ENCODE assay signal across 1 cellular context in the genomic region with DNA sequence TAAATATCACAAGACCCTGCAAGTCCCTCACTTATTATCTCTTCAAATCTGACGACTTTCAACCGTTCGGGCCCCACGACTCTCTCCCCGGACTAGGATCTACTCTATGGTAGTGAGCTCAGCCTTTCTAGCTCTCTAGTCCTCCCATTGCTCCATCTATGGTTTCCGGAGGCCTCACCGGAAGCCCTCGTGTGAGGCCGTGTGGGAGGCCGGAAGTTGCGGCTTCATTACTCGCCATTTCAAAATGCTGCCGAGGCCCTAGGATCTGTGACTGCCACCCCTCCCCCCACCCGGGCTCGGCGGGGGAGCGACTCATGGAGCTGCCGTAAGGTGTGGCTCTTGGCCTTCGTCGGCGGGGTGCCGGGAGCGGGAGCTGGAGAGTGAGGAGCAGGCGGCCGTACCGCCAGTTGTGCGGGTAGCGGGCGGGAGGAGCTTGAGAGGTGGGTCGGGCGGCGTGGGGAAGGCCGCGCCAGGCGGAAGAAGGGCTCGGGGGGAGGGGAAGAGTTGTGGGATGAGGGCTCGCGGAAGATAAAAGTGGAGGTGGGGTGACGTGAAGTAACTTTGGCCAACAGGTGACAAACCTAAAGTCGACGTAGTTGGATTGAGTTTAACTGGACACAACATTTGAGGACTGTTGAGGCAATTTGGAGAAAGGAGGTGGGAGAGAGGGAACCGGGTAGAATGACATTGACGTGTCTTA.
TF ChIP-seq lines count a peak whose summit lies in the region.

A gene with protein sequence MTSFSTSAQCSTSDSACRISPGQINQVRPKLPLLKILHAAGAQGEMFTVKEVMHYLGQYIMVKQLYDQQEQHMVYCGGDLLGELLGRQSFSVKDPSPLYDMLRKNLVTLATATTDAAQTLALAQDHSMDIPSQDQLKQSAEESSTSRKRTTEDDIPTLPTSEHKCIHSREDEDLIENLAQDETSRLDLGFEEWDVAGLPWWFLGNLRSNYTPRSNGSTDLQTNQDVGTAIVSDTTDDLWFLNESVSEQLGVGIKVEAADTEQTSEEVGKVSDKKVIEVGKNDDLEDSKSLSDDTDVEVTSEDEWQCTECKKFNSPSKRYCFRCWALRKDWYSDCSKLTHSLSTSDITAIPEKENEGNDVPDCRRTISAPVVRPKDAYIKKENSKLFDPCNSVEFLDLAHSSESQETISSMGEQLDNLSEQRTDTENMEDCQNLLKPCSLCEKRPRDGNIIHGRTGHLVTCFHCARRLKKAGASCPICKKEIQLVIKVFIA (plus strand): TSS at position 227 of the 700 bp plus-strand sequence. CDS start 9,113 bp downstream, outside the sequence.

TF ChIP-seq in GM12878, 131 proteins besides CTCF, POLR2A, EP300 and RAD21 (continued from another document and continues in another):
- TF ChIP-seq, protein P1, sequence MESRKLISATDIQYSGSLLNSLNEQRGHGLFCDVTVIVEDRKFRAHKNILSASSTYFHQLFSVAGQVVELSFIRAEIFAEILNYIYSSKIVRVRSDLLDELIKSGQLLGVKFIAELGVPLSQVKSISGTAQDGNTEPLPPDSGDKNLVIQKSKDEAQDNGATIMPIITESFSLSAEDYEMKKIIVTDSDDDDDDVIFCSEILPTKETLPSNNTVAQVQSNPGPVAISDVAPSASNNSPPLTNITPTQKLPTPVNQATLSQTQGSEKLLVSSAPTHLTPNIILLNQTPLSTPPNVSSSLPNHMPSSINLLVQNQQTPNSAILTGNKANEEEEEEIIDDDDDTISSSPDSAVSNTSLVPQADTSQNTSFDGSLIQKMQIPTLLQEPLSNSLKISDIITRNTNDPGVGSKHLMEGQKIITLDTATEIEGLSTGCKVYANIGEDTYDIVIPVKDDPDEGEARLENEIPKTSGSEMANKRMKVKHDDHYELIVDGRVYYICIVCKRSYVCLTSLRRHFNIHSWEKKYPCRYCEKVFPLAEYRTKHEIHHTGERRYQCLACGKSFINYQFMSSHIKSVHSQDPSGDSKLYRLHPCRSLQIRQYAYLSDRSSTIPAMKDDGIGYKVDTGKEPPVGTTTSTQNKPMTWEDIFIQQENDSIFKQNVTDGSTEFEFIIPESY (IDR thresholded peaks at IDR 0.05) = 0 out of 2 replicates have a peak, but pooled peaks have one; percentile 36
- TF ChIP-seq, protein P2, sequence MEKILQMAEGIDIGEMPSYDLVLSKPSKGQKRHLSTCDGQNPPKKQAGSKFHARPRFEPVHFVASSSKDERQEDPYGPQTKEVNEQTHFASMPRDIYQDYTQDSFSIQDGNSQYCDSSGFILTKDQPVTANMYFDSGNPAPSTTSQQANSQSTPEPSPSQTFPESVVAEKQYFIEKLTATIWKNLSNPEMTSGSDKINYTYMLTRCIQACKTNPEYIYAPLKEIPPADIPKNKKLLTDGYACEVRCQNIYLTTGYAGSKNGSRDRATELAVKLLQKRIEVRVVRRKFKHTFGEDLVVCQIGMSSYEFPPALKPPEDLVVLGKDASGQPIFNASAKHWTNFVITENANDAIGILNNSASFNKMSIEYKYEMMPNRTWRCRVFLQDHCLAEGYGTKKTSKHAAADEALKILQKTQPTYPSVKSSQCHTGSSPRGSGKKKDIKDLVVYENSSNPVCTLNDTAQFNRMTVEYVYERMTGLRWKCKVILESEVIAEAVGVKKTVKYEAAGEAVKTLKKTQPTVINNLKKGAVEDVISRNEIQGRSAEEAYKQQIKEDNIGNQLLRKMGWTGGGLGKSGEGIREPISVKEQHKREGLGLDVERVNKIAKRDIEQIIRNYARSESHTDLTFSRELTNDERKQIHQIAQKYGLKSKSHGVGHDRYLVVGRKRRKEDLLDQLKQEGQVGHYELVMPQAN (conservative IDR thresholded peaks at IDR 0.05) = peak; percentile 58; the same call in 1 of the 2 replicates
- TF ChIP-seq, protein P3, sequence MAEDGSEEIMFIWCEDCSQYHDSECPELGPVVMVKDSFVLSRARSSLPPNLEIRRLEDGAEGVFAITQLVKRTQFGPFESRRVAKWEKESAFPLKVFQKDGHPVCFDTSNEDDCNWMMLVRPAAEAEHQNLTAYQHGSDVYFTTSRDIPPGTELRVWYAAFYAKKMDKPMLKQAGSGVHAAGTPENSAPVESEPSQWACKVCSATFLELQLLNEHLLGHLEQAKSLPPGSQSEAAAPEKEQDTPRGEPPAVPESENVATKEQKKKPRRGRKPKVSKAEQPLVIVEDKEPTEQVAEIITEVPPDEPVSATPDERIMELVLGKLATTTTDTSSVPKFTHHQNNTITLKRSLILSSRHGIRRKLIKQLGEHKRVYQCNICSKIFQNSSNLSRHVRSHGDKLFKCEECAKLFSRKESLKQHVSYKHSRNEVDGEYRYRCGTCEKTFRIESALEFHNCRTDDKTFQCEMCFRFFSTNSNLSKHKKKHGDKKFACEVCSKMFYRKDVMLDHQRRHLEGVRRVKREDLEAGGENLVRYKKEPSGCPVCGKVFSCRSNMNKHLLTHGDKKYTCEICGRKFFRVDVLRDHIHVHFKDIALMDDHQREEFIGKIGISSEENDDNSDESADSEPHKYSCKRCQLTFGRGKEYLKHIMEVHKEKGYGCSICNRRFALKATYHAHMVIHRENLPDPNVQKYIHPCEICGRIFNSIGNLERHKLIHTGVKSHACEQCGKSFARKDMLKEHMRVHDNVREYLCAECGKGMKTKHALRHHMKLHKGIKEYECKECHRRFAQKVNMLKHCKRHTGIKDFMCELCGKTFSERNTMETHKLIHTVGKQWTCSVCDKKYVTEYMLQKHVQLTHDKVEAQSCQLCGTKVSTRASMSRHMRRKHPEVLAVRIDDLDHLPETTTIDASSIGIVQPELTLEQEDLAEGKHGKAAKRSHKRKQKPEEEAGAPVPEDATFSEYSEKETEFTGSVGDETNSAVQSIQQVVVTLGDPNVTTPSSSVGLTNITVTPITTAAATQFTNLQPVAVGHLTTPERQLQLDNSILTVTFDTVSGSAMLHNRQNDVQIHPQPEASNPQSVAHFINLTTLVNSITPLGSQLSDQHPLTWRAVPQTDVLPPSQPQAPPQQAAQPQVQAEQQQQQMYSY (CRISPR knock-in tag; IDR thresholded peaks at IDR 0.05) = no peak
- TF ChIP-seq RB1 (IDR thresholded peaks at IDR 0.05; ENCODE audit: borderline replicate concordance) (peak; percentile 87; the same call in 1 of the 2 replicates), CEBPB (IDR thresholded peaks at IDR 0.05; ENCODE audit: borderline replicate concordance in 1 of 2, low read depth in 2 of 2, low read length in 2 of 2) (no peak), CHD1 (IDR thresholded peaks at IDR 0.05; ENCODE audit: low read depth, low read length) (no peak), SIX5 (IDR thresholded peaks at IDR 0.05; ENCODE audit: low read depth, low read length, severe bottlenecking) (no peak), ZNF622 (IDR thresholded peaks at IDR 0.05) (no peak), TBL1XR1 (IDR thresholded peaks at IDR 0.05; ENCODE audit: low read depth, low read length) (no peak), RFX5 (IDR thresholded peaks at IDR 0.05; ENCODE audit: low read depth, low read length) (no peak), RUNX3 (IDR thresholded peaks at IDR 0.05; ENCODE audit: low read length) (peak; percentile 80), PAX8 (IDR thresholded peaks at IDR 0.05) (0 out of 2 replicates have a peak, but pooled peaks have one; percentile 54), MYB (IDR thresholded peaks at IDR 0.05; ENCODE audit: borderline replicate concordance, low read depth, low read length) (no peak; the same call in 1 of the 2 replicates), CBFB (IDR thresholded peaks at IDR 0.05; ENCODE audit: low read depth) (peak; percentile 72), SIN3A (IDR thresholded peaks at IDR 0.05; ENCODE audit: low read depth, low read length) (peak; percentile 57; the same call in 1 of the 2 replicates), SUPT20H (IDR thresholded peaks at IDR 0.05; ENCODE audit: borderline replicate concordance, control insufficient read depth, low read depth, low read length) (no peak), NR2F1 (conservative IDR thresholded peaks at IDR 0.05) (peak; percentile 58; the same call in 1 of the 2 replicates), CBX5 (IDR thresholded peaks at IDR 0.05; ENCODE audit: low read depth) (peak; percentile 68; the same call in 1 of the 2 replicates), FOXK2 (IDR thresholded peaks at IDR 0.05) (no peak), NBN (IDR thresholded peaks at IDR 0.05) (peak; percentile 98), IRF4 (IDR thresholded peaks at IDR 0.05; ENCODE audit: low read depth, low read length) (no peak)
- TF ChIP-seq, protein P4, sequence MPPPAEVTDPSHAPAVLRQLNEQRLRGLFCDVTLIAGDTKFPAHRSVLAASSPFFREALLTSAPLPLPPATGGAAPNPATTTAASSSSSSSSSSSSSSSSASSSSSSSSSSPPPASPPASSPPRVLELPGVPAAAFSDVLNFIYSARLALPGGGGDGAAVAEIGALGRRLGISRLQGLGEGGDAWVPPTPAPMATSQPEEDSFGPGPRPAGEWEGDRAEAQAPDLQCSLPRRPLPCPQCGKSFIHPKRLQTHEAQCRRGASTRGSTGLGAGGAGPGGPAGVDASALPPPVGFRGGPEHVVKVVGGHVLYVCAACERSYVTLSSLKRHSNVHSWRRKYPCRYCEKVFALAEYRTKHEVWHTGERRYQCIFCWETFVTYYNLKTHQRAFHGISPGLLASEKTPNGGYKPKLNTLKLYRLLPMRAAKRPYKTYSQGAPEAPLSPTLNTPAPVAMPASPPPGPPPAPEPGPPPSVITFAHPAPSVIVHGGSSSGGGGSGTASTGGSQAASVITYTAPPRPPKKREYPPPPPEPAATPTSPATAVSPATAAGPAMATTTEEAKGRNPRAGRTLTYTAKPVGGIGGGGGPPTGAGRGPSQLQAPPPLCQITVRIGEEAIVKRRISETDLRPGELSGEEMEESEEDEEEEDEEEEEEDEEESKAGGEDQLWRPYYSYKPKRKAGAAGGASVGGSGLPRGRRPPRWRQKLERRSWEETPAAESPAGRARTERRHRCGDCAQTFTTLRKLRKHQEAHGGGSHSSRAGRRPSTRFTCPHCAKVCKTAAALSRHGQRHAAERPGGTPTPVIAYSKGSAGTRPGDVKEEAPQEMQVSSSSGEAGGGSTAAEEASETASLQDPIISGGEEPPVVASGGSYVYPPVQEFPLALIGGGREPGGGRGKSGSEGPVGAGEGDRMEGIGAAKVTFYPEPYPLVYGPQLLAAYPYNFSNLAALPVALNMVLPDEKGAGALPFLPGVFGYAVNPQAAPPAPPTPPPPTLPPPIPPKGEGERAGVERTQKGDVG (CRISPR knock-in tag; IDR thresholded peaks at IDR 0.05) = peak; percentile 21; the same call in 1 of the 2 replicates
- TF ChIP-seq, protein P5, sequence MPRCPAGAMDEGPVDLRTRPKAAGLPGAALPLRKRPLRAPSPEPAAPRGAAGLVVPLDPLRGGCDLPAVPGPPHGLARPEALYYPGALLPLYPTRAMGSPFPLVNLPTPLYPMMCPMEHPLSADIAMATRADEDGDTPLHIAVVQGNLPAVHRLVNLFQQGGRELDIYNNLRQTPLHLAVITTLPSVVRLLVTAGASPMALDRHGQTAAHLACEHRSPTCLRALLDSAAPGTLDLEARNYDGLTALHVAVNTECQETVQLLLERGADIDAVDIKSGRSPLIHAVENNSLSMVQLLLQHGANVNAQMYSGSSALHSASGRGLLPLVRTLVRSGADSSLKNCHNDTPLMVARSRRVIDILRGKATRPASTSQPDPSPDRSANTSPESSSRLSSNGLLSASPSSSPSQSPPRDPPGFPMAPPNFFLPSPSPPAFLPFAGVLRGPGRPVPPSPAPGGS (IDR thresholded peaks at IDR 0.05; ENCODE audit: borderline replicate concordance, insufficient read depth, low read depth, low read length, poor library complexity, severe bottlenecking) = peak; percentile 61
- TF ChIP-seq, protein P6, sequence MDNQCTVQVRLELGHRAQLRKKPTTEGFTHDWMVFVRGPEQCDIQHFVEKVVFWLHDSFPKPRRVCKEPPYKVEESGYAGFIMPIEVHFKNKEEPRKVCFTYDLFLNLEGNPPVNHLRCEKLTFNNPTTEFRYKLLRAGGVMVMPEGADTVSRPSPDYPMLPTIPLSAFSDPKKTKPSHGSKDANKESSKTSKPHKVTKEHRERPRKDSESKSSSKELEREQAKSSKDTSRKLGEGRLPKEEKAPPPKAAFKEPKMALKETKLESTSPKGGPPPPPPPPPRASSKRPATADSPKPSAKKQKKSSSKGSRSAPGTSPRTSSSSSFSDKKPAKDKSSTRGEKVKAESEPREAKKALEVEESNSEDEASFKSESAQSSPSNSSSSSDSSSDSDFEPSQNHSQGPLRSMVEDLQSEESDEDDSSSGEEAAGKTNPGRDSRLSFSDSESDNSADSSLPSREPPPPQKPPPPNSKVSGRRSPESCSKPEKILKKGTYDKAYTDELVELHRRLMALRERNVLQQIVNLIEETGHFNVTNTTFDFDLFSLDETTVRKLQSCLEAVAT (IDR thresholded peaks at IDR 0.05) = peak; percentile 82
- TF ChIP-seq, protein P7, sequence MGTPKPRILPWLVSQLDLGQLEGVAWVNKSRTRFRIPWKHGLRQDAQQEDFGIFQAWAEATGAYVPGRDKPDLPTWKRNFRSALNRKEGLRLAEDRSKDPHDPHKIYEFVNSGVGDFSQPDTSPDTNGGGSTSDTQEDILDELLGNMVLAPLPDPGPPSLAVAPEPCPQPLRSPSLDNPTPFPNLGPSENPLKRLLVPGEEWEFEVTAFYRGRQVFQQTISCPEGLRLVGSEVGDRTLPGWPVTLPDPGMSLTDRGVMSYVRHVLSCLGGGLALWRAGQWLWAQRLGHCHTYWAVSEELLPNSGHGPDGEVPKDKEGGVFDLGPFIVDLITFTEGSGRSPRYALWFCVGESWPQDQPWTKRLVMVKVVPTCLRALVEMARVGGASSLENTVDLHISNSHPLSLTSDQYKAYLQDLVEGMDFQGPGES (IDR thresholded peaks at IDR 0.05) = no peak
- TF ChIP-seq, protein P8, sequence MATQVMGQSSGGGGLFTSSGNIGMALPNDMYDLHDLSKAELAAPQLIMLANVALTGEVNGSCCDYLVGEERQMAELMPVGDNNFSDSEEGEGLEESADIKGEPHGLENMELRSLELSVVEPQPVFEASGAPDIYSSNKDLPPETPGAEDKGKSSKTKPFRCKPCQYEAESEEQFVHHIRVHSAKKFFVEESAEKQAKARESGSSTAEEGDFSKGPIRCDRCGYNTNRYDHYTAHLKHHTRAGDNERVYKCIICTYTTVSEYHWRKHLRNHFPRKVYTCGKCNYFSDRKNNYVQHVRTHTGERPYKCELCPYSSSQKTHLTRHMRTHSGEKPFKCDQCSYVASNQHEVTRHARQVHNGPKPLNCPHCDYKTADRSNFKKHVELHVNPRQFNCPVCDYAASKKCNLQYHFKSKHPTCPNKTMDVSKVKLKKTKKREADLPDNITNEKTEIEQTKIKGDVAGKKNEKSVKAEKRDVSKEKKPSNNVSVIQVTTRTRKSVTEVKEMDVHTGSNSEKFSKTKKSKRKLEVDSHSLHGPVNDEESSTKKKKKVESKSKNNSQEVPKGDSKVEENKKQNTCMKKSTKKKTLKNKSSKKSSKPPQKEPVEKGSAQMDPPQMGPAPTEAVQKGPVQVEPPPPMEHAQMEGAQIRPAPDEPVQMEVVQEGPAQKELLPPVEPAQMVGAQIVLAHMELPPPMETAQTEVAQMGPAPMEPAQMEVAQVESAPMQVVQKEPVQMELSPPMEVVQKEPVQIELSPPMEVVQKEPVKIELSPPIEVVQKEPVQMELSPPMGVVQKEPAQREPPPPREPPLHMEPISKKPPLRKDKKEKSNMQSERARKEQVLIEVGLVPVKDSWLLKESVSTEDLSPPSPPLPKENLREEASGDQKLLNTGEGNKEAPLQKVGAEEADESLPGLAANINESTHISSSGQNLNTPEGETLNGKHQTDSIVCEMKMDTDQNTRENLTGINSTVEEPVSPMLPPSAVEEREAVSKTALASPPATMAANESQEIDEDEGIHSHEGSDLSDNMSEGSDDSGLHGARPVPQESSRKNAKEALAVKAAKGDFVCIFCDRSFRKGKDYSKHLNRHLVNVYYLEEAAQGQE (IDR thresholded peaks at IDR 0.05; ENCODE audit: low read depth, low read length) = peak; percentile 13; the same call in 1 of the 2 replicates
